ENCODE assay signal across 13 cellular contexts in the genomic region with DNA sequence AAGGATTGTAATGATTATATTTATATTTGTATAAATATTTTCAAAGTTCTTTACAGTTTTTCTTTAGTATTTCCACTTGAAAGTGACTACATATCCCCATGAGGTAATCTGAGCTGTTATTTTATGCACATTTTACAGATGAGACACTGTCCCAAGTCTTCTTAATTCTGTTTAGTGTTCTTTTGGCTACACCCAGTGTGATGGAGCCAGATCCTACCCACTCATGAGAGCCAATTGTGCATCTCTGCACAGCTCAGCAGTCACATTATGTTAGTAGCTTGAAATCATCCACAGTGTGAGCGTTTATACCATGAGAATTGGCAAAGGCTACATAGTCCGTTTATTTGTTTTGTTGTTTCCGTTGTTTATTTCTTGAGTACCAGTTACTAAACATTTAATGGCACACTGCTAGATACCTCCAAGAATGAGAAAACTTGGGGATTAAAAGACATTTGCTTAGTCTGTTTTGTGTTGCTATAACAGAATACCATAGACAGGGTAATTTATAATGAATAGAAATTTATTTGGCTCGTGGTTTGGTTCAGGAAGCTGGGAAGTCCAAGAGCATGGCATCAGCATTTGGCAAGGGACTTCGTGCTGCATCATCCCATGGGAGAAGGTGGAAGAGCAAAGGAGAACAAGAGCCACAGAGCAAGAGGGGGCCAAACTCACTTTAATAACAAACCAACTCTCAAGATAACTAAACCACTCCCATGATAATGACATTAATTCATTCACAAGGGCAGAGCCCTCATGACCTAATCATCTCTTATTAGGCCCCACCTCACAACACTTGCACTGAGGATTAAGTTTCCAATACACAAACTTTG.
DNase-seq lines count a peak whose midpoint lies in the region; ATAC-seq and TF ChIP-seq lines count a peak whose summit lies in the region.
"Had no signal": no experiment of that assay in that cellular context is flagged by ENCODE, and none has a peak within 500 bp of the region (broad histone marks: within the 10 kb centered on the region; RNA-seq: fewer than 3 reads in every experiment).

No MANE protein-coding gene starts in this region.

- POLR2A ChIA-PET in MCF 10A (lab: Yijun Ruan, JAX): interaction anchor here (0.6 to 1.9 kb wide), 9 partner anchors 36 to 486 kb away, joined by 3 to 5 read pairs (median 4); no protein-coding TSS in a partner anchor

- H3K36me3 Mint-ChIP-seq in MCF 10A (ENCODE audit: insufficient read depth, unreplicated experiment): no peaks in the 10 kb centered on the region
- no peaks in the 10 kb centered on the region for H3K36me3 Mint-ChIP-seq in activated T-cell treated with anti-CD3 and anti-CD28 coated beads, Interleukin-2, amount 50 U/mL, for 24 hours (ENCODE audit: low read depth)

- H3K27me3 Mint-ChIP-seq in MCF 10A (ENCODE audit: insufficient read depth, unreplicated experiment): no peaks in the 10 kb centered on the region
- H3K27me3 Mint-ChIP-seq in activated T-cell treated with anti-CD3 and anti-CD28 coated beads, Interleukin-2, amount 50 U/mL, for 24 hours: peaks cover 60% of the 10 kb centered on the region

- H3K4me3 Mint-ChIP-seq in MCF 10A (ENCODE audit: unreplicated experiment): no peak overlapping the region
- no peak overlapping the region for H3K4me3 Mint-ChIP-seq in activated T-cell treated with anti-CD3 and anti-CD28 coated beads, Interleukin-2, amount 50 U/mL, for 24 hours

- H3K4me3 ChIP-seq in right atrium auricular region: no peak overlapping the region
- H3K4me3 ChIP-seq in stomach smooth muscle (ENCODE audit: low read length in 2 of 2): no peak overlapping the region

- no peaks in the 10 kb centered on the region for H3K9me3 ChIP-seq in right atrium auricular region
- H3K9me3 ChIP-seq in stomach smooth muscle (ENCODE audit: control insufficient read depth in 2 of 2, low read length in 2 of 2): no peaks in the 10 kb centered on the region

- H3K4me1 Mint-ChIP-seq in MCF 10A (ENCODE audit: insufficient read depth, unreplicated experiment): peaks cover 23% of the 10 kb centered on the region
- H3K4me1 Mint-ChIP-seq in activated T-cell treated with anti-CD3 and anti-CD28 coated beads, Interleukin-2, amount 50 U/mL, for 24 hours (ENCODE audit: low read depth): peaks cover 8% of the 10 kb centered on the region

- TF ChIP-seq CTCF in MCF 10A (IDR thresholded peaks at IDR 0.05; ENCODE audit: unreplicated experiment) (no peak), right atrium auricular region (IDR thresholded peaks at IDR 0.05) (no peak)

- peaks cover 0 to 11% of the 10 kb centered on the region in 2 donors for H3K4me1 ChIP-seq in right atrium auricular region
- H3K4me1 ChIP-seq in stomach smooth muscle (ENCODE audit: control insufficient read depth, insufficient read depth, low read length): peaks cover 7% of the 10 kb centered on the region

- H3K9me3 Mint-ChIP-seq in MCF 10A (ENCODE audit: unreplicated experiment): no peaks in the 10 kb centered on the region
- no peaks in the 10 kb centered on the region for H3K9me3 Mint-ChIP-seq in activated T-cell treated with anti-CD3 and anti-CD28 coated beads, Interleukin-2, amount 50 U/mL, for 24 hours

- intact Hi-C loops in MCF 10A (cut with micrococcal nuclease): no loop called here

- H3K27ac Mint-ChIP-seq in MCF 10A (ENCODE audit: low read depth, unreplicated experiment): peak overlapping the region; percentile 23
- no peak overlapping the region for H3K27ac Mint-ChIP-seq in activated T-cell treated with anti-CD3 and anti-CD28 coated beads, Interleukin-2, amount 50 U/mL, for 24 hours

- H3K36me3 ChIP-seq in right atrium auricular region: no peaks in the 10 kb centered on the region
- H3K36me3 ChIP-seq in stomach smooth muscle (ENCODE audit: control insufficient read depth in 2 of 2, insufficient read depth in 2 of 2, low read length in 2 of 2): no peaks in the 10 kb centered on the region

- H3K9ac ChIP-seq in stomach smooth muscle (ENCODE audit: low read length in 2 of 2): no peak overlapping the region

- peak overlapping the region; percentile 46 to 52 for H3K27ac ChIP-seq in right atrium auricular region
- peak overlapping the region; percentile 50 for H3K27ac ChIP-seq in stomach smooth muscle (ENCODE audit: low read length)

- H3K27me3 ChIP-seq in right atrium auricular region: no peaks in the 10 kb centered on the region
- H3K27me3 ChIP-seq in stomach smooth muscle (ENCODE audit: control insufficient read depth in 1 of 2, insufficient read depth in 2 of 2, low read length in 2 of 2): peaks cover 0 to 3% of the 10 kb centered on the region in 2 donors

- ATAC-seq in GM19395 (IDR thresholded peaks at IDR 0.05; ENCODE audit: unreplicated experiment): no peak

- DNase-seq in HCEC 1CT (peak; percentile 78), MCF 10A (ENCODE audit: unreplicated experiment) (peak; percentile 17), right atrium auricular region (ENCODE audit: low spot score) (no peak), NCI-H345 (lab: John Stamatoyannopoulos, UW) (no peak), foreskin melanocyte (no peak)
- no peak for DNase-seq in activated T-cell treated with anti-CD3 and anti-CD28 coated beads, Interleukin-2, amount 50 U/mL, for 24 hours
- DNase-seq: Calu3; central memory CD4-positive, alpha-beta T cell; hypothalamus; NCI-H1930; stimulated activated naive CD4-positive, alpha-beta T cell treated with Interleukin-2 at 50 U/mL for 16 hours had no signal

- CTCF ChIA-PET in MCF 10A (lab: Yijun Ruan, JAX): interaction anchor here (0.7 to 2.2 kb wide), 2 partner anchors 55 to 465 kb away, joined by 3 to 10 read pairs; no protein-coding TSS in a partner anchor

- BruUV-seq in MCF 10A (replicated peaks; lab: Mats Ljungman, UMichigan): no TSS peak

Comparison
In these comparisons a context has a peak if more than half of its experiments do, and no peak if none do; other contexts are left out.
1. DNase-seq: peak in HCEC 1CT (single experiment) and MCF 10A (single experiment); none in right atrium auricular region (single experiment), NCI-H345 (single experiment), activated T-cell treated with anti-CD3 and anti-CD28 coated beads, Interleukin-2, amount 50 U/mL, for 24 hours (single experiment) and foreskin melanocyte (single experiment).